ENCODE assay signal across 24 cellular contexts in the genomic region with DNA sequence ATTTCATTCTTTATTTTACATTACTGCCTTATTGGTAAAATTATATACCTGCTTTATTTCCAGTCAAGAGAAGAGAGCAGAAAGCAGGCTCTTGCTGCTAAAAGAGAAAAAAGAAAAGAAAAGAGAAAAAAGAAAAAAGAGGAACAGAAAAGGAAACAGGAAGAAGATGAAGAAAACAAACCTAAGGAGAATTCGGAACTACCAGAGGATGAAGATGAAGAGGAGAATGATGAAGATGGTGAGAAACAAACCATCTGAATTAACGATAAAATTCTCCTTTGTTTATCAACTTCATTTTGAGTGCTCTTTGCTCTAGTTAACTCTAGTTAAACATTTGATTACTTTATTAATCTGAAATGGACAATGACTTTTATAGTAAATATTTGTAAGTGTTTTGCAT. TPM values are rescaled to one million over a fixed set of nuclear protein-coding genes. Genes with fewer than 3 reads are reported as not detected.
"Had no signal": no experiment of that assay in that cellular context is flagged by ENCODE, and none has a peak within 500 bp of the region (broad histone marks: within the 10 kb centered on the region; RNA-seq: fewer than 3 reads in every experiment).

No MANE protein-coding gene starts in this region.

- H3K4me3 ChIP-seq: coronary artery, esophagus squamous epithelium, tibial nerve, vagina had no signal

- H3K4me1 Mint-ChIP-seq: WTC11 had no signal

- ATAC-seq: activated naive CD4-positive, alpha-beta T cell treated with anti-CD3 and anti-CD28 coated beads, Interleukin-2, amount 50 U/mL, for 72 hours; left lobe of liver; naive thymus-derived CD8-positive, alpha-beta T cell; WTC11 had no signal

- H3K4me3 Mint-ChIP-seq: central memory CD8-positive, alpha-beta T cell; naive thymus-derived CD8-positive, alpha-beta T cell; WTC11 had no signal

- H3K9me3 ChIP-seq: esophagus squamous epithelium, tibial nerve, vagina had no signal

- DNase-seq: activated CD4-positive, alpha-beta T cell treated with anti-CD3 and anti-CD28 coated beads, Interleukin-2, amount 50 U/mL, for 4 hours; activated gamma-delta T cell; activated T-cell treated with anti-CD3 and anti-CD28 coated beads, Interleukin-2, amount 50 U/mL, for 1 hour; amygdala; brain microvascular endothelial cell; effector CD4-positive, alpha-beta T cell; esophagus squamous epithelium; hippocampal formation; mammary epithelial cell; naive thymus-derived CD8-positive, alpha-beta T cell; nucleus accumbens; posterior cingulate gyrus; stimulated activated CD4-positive, alpha-beta T cell treated with anti-CD3 and anti-CD28 coated beads, Interleukin-4, amount 100 ng/mL, for 1 hour; stimulated activated naive CD4-positive, alpha-beta T cell treated with Interleukin-2 at 50 U/mL for 16 hours; substantia nigra; T-helper 2 cell had no signal

- H3K27ac Mint-ChIP-seq: WTC11 had no signal

- H3K27ac ChIP-seq: brain microvascular endothelial cell, coronary artery, esophagus squamous epithelium, tibial nerve, vagina had no signal

- H3K27me3 ChIP-seq: brain microvascular endothelial cell, esophagus squamous epithelium, tibial nerve, vagina had no signal

- H3K4me1 ChIP-seq: esophagus squamous epithelium, tibial nerve, vagina had no signal

- H3K27me3 Mint-ChIP-seq: central memory CD8-positive, alpha-beta T cell; naive thymus-derived CD8-positive, alpha-beta T cell had no signal

- H3K9me3 Mint-ChIP-seq: activated naive CD4-positive, alpha-beta T cell treated with anti-CD3 and anti-CD28 coated beads, Interleukin-2, amount 50 U/mL, for 72 hours; central memory CD8-positive, alpha-beta T cell; naive thymus-derived CD8-positive, alpha-beta T cell had no signal

RNA-seq across cellular contexts. Expression of gene EIF4EBP3, which starts 23.5 kb away (rescaled TPM):
- total RNA-seq: skeletal muscle tissue had no signal
